Comparison of ENCODE assay signal across 10 cellular contexts in genomic region chr1:55040083-55040952, GRCh38.
DNase-seq lines count a peak whose midpoint lies in the region; ATAC-seq and FAIRE-seq lines count a peak whose summit lies in the region.
"Had no signal": no experiment of that assay in that cellular context is flagged by ENCODE, and none has a peak within 500 bp of the region (broad histone marks: within the 10 kb centered on the region; RNA-seq: fewer than 3 reads in every experiment).

No MANE protein-coding gene starts in this region.

- peak; percentile 63 for DNase-seq in NCI-H524 treated with DMSO at 0.1 percent for 48 hours (lab: John Stamatoyannopoulos, UW)
- no peak for DNase-seq in epithelial cell of prostate (ENCODE audit: low read depth, low spot score)
- no peak for DNase-seq in kidney tubule cell (ENCODE audit: low spot score)
- DNase-seq in HTR-8/SVneo (ENCODE audit: insufficient read length, low spot score), result no peak
- DNase-seq in AG20443 (ENCODE audit: low spot score), result no peak
- DNase-seq: kidney had no signal

- H3K27ac ChIP-seq in ACC112 (ENCODE audit: low read depth, low read length) (no peak overlapping the region), epithelial cell of prostate (peak overlapping the region; percentile 4)
- H3K27ac ChIP-seq: C4-2B had no signal

- no peaks in the 10 kb centered on the region for H3K79me2 ChIP-seq in ACC112 (ENCODE audit: control insufficient read depth, insufficient read depth, low read length, unreplicated experiment)

- FAIRE-seq in HTR-8/SVneo (lab: Jason Lieb, UNC), result no peak
- FAIRE-seq: kidney had no signal

- H2AFZ ChIP-seq in ACC112 (ENCODE audit: low read length, unreplicated experiment), result no peak overlapping the region

- H3K36me3 ChIP-seq in ACC112 (ENCODE audit: insufficient read depth, low read length) (no peaks in the 10 kb centered on the region), mucosa of stomach (ENCODE audit: control insufficient read depth, insufficient read depth, low read length) (no peaks in the 10 kb centered on the region)

- no peak for ATAC-seq in HG02588 (IDR thresholded peaks at IDR 0.05; ENCODE audit: unreplicated experiment)

- no peak overlapping the region for H3K9ac ChIP-seq in mucosa of stomach (ENCODE audit: low read length)

- H3K4me1 ChIP-seq in ACC112 (ENCODE audit: control insufficient read depth, insufficient read depth, low read length, unreplicated experiment) (no peaks in the 10 kb centered on the region), mucosa of stomach (ENCODE audit: control insufficient read depth, insufficient read depth, low read length) (peaks cover 10% of the 10 kb centered on the region)

- H3K4me3 ChIP-seq in ACC112 (ENCODE audit: low read depth, low read length) (peak overlapping the region; percentile 71), mucosa of stomach (ENCODE audit: low read length) (peak overlapping the region; percentile 14)

- peaks cover 72% of the 10 kb centered on the region for H3K27me3 ChIP-seq in ACC112 (ENCODE audit: insufficient read depth, low read length)
- H3K27me3 ChIP-seq in mucosa of stomach (ENCODE audit: control insufficient read depth, insufficient read depth, low read length), result peaks cover 30% of the 10 kb centered on the region

- no peaks in the 10 kb centered on the region for H3K9me3 ChIP-seq in mucosa of stomach (ENCODE audit: control insufficient read depth, low read length)
